Comparison of ENCODE assay signal across 15 cellular contexts in the genomic region with DNA sequence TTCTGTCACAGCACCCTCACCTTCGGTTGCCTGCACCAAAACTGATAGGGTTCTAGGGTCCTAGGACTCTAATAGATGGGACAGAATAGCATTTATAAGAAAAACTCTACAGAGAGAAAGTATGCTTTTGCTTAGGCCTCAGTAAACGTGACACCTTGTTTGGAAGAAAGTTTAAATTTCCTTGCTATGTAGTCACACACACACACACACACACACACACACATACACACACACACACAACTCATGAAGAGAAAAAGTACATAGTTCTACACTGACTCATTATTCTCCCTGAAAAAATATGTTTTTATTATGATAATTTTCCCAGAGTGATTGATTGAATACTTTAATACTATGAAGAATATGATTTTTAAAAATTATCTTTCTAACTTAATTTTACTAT.
DNase-seq lines count a peak whose midpoint lies in the region; TF ChIP-seq lines count a peak whose summit lies in the region.
"Had no signal": no experiment of that assay in that cellular context is flagged by ENCODE, and none has a peak within 500 bp of the region (broad histone marks: within the 10 kb centered on the region; RNA-seq: fewer than 3 reads in every experiment).

No MANE protein-coding gene starts in this region.

- H3K4me3 Mint-ChIP-seq in HFFc6 (no peak overlapping the region), osteocyte (ENCODE audit: unreplicated experiment) (no peak overlapping the region)
- H3K4me3 Mint-ChIP-seq: CD8-positive, alpha-beta memory T cell; IgD-negative memory B cell had no signal

- H3K9me3 Mint-ChIP-seq in HFFc6 (no peaks in the 10 kb centered on the region), osteocyte (ENCODE audit: unreplicated experiment) (no peaks in the 10 kb centered on the region)
- H3K9me3 Mint-ChIP-seq: IgD-negative memory B cell had no signal

- H3K27ac ChIP-seq in brain microvascular endothelial cell (peak overlapping the region; percentile 29), prostate gland (no peak overlapping the region)
- H3K27ac ChIP-seq: BLaER1 treated with 17β-estradiol and CSF1 and Interleukin-3, amounts not matched to agents 10 nM and 100 nM; Peyer's patch had no signal

- TF ChIP-seq POLR2A in prostate gland (IDR thresholded peaks at IDR 0.05) = no peak

- H3K36me3 ChIP-seq in brain microvascular endothelial cell (replicated peaks) = no peaks in the 10 kb centered on the region
- H3K36me3 ChIP-seq in prostate gland = no peaks in the 10 kb centered on the region
- H3K36me3 ChIP-seq: BLaER1 treated with 17β-estradiol and CSF1 and Interleukin-3, amounts not matched to agents 10 nM and 100 nM; Peyer's patch had no signal

- intact Hi-C loops in prostate gland (cut with DNase I) = no loop called here

- no peaks in the 10 kb centered on the region for H3K9me3 ChIP-seq in prostate gland
- H3K9me3 ChIP-seq: BLaER1 treated with 17β-estradiol and CSF1 and Interleukin-3, amounts not matched to agents 10 nM and 100 nM; Peyer's patch had no signal

- H3K4me3 ChIP-seq in brain microvascular endothelial cell (ENCODE audit: low read depth, low read length) (no peak overlapping the region), prostate gland (no peak overlapping the region)
- H3K4me3 ChIP-seq: BLaER1 treated with 17β-estradiol and CSF1 and Interleukin-3, amounts not matched to agents 10 nM and 100 nM; Peyer's patch had no signal

- H3K27ac Mint-ChIP-seq in HFFc6 = peak overlapping the region; percentile 72
- no peak overlapping the region for H3K27ac Mint-ChIP-seq in osteocyte (ENCODE audit: unreplicated experiment)
- H3K27ac Mint-ChIP-seq: CD8-positive, alpha-beta memory T cell; IgD-negative memory B cell had no signal

- no peaks in the 10 kb centered on the region; the same call in 1 of the 2 replicates for H3K36me3 Mint-ChIP-seq in HFFc6 (ENCODE audit: low read depth)
- no peaks in the 10 kb centered on the region for H3K36me3 Mint-ChIP-seq in osteocyte (ENCODE audit: unreplicated experiment)
- H3K36me3 Mint-ChIP-seq: CD8-positive, alpha-beta memory T cell; IgD-negative memory B cell had no signal

- H3K27me3 Mint-ChIP-seq in HFFc6 (ENCODE audit: insufficient read depth) (peaks cover 4% of the 10 kb centered on the region), osteocyte (ENCODE audit: unreplicated experiment) (no peaks in the 10 kb centered on the region)
- H3K27me3 Mint-ChIP-seq: IgD-negative memory B cell had no signal

- in situ Hi-C loops in brain microvascular endothelial cell (cut with HindIII; ENCODE audit: low pct_ligation_motif_present, low sequenced_read_pairs) = no loop called here

- H3K4me1 Mint-ChIP-seq in HFFc6 (ENCODE audit: low read depth) = peaks cover 35% of the 10 kb centered on the region
- peaks cover 32% of the 10 kb centered on the region for H3K4me1 Mint-ChIP-seq in osteocyte (ENCODE audit: unreplicated experiment)
- H3K4me1 Mint-ChIP-seq: CD8-positive, alpha-beta memory T cell; IgD-negative memory B cell had no signal

- H3K27me3 ChIP-seq in brain microvascular endothelial cell (replicated peaks) (no peaks in the 10 kb centered on the region), prostate gland (replicated peaks; ENCODE audit: insufficient read depth) (no peaks in the 10 kb centered on the region)
- H3K27me3 ChIP-seq: BLaER1 treated with 17β-estradiol and CSF1 and Interleukin-3, amounts not matched to agents 10 nM and 100 nM; Peyer's patch had no signal

- TF ChIP-seq CTCF in HFFc6 (IDR thresholded peaks at IDR 0.05) = no peak
- no peak for TF ChIP-seq CTCF in brain microvascular endothelial cell (IDR thresholded peaks at IDR 0.05; ENCODE audit: low read depth, low read length, missing control alignments)
- TF ChIP-seq CTCF in prostate gland (IDR thresholded peaks at IDR 0.05) = no peak
- TF ChIP-seq CTCF in osteocyte (IDR thresholded peaks at IDR 0.05) = no peak

- H3K4me1 ChIP-seq in prostate gland (replicated peaks) = no peaks in the 10 kb centered on the region
- H3K4me1 ChIP-seq: BLaER1 treated with 17β-estradiol and CSF1 and Interleukin-3, amounts not matched to agents 10 nM and 100 nM; Peyer's patch had no signal

- DNase-seq in HFFc6 (peak; percentile 50), brain microvascular endothelial cell (peak; percentile 83), fibroblast of peridontal ligament (ENCODE audit: extremely low read depth) (peak; percentile 1), NCI-H1436 treated with DMSO at 0.1 percent for 48 hours (lab: John Stamatoyannopoulos, UW) (no peak), prostate gland (ENCODE audit: low spot score) (no peak), NCI-H2171 (lab: John Stamatoyannopoulos, UW) (no peak), osteocyte (ENCODE audit: extremely low spot score, unreplicated experiment) (no peak)
- DNase-seq: CD8-positive, alpha-beta memory T cell; GF-D8; NCI-H1694 treated with DMSO at 0.1 percent for 48 hours; NCI-H2081 treated with DMSO at 0.1 percent for 48 hours; NCI-H446; Peyer's patch had no signal

- WGBS in prostate gland = 78% methylated on average over 2 of the region's 2 CpGs

Comparison
In these comparisons a context has a peak if more than half of its experiments do, and no peak if none do; other contexts are left out.
1. DNase-seq: peak in HFFc6 (single experiment), brain microvascular endothelial cell (single experiment) and fibroblast of peridontal ligament (single experiment); none in NCI-H1436 treated with DMSO at 0.1 percent for 48 hours (single experiment), prostate gland (single experiment), NCI-H2171 (single experiment) and osteocyte (single experiment).